In genomic region chr16:82169861-82170845, GRCh38 we compare ENCODE assay signal across 1 cellular context.
TF ChIP-seq lines count a peak whose summit lies in the region.

A gene with protein sequence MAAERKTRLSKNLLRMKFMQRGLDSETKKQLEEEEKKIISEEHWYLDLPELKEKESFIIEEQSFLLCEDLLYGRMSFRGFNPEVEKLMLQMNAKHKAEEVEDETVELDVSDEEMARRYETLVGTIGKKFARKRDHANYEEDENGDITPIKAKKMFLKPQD (minus strand): TSS chr16:82170224. CDS start chr16:82170175, 49 bp downstream.

TF ChIP-seq in HepG2, 621 proteins besides CTCF, POLR2A, EP300 and RAD21 (continued from another document and continues in another):
- TF ChIP-seq ZNF407 (CRISPR knock-in tag; IDR thresholded peaks at IDR 0.05; ENCODE audit: not compliant biosample characterization) (peak; percentile 98), ZNF7 (CRISPR knock-in tag; IDR thresholded peaks at IDR 0.05) (no peak), ELF1 (CRISPR knock-in tag; IDR thresholded peaks at IDR 0.05) (peak; percentile 46), NPAS2 (CRISPR knock-in tag; IDR thresholded peaks at IDR 0.05; ENCODE audit: borderline replicate concordance) (0 out of 2 replicates have a peak, but pooled peaks have one; percentile 69), ZNF772 (CRISPR knock-in tag; IDR thresholded peaks at IDR 0.05) (peak; percentile 64), KLF13 (CRISPR knock-in tag; IDR thresholded peaks at IDR 0.05) (peak; percentile 79; the same call in 1 of the 2 replicates), ZNF441 (CRISPR knock-in tag; IDR thresholded peaks at IDR 0.05; ENCODE audit: borderline replicate concordance) (peak; percentile 13; the same call in 1 of the 2 replicates), ZNF850 (CRISPR knock-in tag; conservative IDR thresholded peaks at IDR 0.05) (peak; percentile 87; the same call in 1 of the 2 replicates), ZNF333 (CRISPR knock-in tag; IDR thresholded peaks at IDR 0.05; ENCODE audit: borderline replicate concordance) (peak; percentile 98), ZNF709 (CRISPR knock-in tag; IDR thresholded peaks at IDR 0.05) (peak; percentile 99), RBFOX2 (IDR thresholded peaks at IDR 0.05; ENCODE audit: low read depth, low read length) (peak; percentile 97), HOXD1 (CRISPR knock-in tag; IDR thresholded peaks at IDR 0.05) (peak; percentile 64), POLR2AphosphoS2 (IDR thresholded peaks at IDR 0.05; ENCODE audit: low read depth, low read length) (no peak), KMT2A (CRISPR knock-in tag; IDR thresholded peaks at IDR 0.05) (peak; percentile 90), CBX1 (IDR thresholded peaks at IDR 0.05; ENCODE audit: low read depth) (peak; percentile 59), SMAD1 (CRISPR knock-in tag; IDR thresholded peaks at IDR 0.05; ENCODE audit: borderline replicate concordance, low read depth) (peak; percentile 96), RFX3 (CRISPR knock-in tag; IDR thresholded peaks at IDR 0.05) (no peak), CENPBD1 (CRISPR knock-in tag; IDR thresholded peaks at IDR 0.05; ENCODE audit: borderline replicate concordance, low read depth) (peak; percentile 70; the same call in 1 of the 2 replicates), ZNF34 (CRISPR knock-in tag; IDR thresholded peaks at IDR 0.05; ENCODE audit: borderline replicate concordance) (peak; percentile 77; the same call in 1 of the 2 replicates), ATF7 (IDR thresholded peaks at IDR 0.05) (no peak), ATF7 (CRISPR knock-in tag; IDR thresholded peaks at IDR 0.05) (no peak; the same call in none of the 2 replicates), ADNP (CRISPR knock-in tag; IDR thresholded peaks at IDR 0.05) (0 out of 2 replicates have a peak, but pooled peaks have one; percentile 8)
- TF ChIP-seq, protein P1, sequence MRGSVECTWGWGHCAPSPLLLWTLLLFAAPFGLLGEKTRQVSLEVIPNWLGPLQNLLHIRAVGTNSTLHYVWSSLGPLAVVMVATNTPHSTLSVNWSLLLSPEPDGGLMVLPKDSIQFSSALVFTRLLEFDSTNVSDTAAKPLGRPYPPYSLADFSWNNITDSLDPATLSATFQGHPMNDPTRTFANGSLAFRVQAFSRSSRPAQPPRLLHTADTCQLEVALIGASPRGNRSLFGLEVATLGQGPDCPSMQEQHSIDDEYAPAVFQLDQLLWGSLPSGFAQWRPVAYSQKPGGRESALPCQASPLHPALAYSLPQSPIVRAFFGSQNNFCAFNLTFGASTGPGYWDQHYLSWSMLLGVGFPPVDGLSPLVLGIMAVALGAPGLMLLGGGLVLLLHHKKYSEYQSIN (CRISPR knock-in tag; IDR thresholded peaks at IDR 0.05; ENCODE audit: borderline replicate concordance), result 0 out of 2 replicates have a peak, but pooled peaks have one; percentile 43
- TF ChIP-seq, protein P2, sequence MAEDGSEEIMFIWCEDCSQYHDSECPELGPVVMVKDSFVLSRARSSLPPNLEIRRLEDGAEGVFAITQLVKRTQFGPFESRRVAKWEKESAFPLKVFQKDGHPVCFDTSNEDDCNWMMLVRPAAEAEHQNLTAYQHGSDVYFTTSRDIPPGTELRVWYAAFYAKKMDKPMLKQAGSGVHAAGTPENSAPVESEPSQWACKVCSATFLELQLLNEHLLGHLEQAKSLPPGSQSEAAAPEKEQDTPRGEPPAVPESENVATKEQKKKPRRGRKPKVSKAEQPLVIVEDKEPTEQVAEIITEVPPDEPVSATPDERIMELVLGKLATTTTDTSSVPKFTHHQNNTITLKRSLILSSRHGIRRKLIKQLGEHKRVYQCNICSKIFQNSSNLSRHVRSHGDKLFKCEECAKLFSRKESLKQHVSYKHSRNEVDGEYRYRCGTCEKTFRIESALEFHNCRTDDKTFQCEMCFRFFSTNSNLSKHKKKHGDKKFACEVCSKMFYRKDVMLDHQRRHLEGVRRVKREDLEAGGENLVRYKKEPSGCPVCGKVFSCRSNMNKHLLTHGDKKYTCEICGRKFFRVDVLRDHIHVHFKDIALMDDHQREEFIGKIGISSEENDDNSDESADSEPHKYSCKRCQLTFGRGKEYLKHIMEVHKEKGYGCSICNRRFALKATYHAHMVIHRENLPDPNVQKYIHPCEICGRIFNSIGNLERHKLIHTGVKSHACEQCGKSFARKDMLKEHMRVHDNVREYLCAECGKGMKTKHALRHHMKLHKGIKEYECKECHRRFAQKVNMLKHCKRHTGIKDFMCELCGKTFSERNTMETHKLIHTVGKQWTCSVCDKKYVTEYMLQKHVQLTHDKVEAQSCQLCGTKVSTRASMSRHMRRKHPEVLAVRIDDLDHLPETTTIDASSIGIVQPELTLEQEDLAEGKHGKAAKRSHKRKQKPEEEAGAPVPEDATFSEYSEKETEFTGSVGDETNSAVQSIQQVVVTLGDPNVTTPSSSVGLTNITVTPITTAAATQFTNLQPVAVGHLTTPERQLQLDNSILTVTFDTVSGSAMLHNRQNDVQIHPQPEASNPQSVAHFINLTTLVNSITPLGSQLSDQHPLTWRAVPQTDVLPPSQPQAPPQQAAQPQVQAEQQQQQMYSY (CRISPR knock-in tag; IDR thresholded peaks at IDR 0.05), result peak; percentile 37; the same call in 1 of the 2 replicates
- TF ChIP-seq, protein P3, sequence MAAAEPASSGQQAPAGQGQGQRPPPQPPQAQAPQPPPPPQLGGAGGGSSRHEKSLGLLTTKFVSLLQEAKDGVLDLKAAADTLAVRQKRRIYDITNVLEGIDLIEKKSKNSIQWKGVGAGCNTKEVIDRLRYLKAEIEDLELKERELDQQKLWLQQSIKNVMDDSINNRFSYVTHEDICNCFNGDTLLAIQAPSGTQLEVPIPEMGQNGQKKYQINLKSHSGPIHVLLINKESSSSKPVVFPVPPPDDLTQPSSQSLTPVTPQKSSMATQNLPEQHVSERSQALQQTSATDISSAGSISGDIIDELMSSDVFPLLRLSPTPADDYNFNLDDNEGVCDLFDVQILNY (CRISPR knock-in tag; conservative IDR thresholded peaks at IDR 0.05), result no peak
- TF ChIP-seq, protein P4, sequence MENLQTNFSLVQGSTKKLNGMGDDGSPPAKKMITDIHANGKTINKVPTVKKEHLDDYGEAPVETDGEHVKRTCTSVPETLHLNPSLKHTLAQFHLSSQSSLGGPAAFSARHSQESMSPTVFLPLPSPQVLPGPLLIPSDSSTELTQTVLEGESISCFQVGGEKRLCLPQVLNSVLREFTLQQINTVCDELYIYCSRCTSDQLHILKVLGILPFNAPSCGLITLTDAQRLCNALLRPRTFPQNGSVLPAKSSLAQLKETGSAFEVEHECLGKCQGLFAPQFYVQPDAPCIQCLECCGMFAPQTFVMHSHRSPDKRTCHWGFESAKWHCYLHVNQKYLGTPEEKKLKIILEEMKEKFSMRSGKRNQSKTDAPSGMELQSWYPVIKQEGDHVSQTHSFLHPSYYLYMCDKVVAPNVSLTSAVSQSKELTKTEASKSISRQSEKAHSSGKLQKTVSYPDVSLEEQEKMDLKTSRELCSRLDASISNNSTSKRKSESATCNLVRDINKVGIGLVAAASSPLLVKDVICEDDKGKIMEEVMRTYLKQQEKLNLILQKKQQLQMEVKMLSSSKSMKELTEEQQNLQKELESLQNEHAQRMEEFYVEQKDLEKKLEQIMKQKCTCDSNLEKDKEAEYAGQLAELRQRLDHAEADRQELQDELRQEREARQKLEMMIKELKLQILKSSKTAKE (CRISPR knock-in tag; IDR thresholded peaks at IDR 0.05; ENCODE audit: borderline replicate concordance), result peak; percentile 69; the same call in 1 of the 2 replicates
- TF ChIP-seq, protein P5, sequence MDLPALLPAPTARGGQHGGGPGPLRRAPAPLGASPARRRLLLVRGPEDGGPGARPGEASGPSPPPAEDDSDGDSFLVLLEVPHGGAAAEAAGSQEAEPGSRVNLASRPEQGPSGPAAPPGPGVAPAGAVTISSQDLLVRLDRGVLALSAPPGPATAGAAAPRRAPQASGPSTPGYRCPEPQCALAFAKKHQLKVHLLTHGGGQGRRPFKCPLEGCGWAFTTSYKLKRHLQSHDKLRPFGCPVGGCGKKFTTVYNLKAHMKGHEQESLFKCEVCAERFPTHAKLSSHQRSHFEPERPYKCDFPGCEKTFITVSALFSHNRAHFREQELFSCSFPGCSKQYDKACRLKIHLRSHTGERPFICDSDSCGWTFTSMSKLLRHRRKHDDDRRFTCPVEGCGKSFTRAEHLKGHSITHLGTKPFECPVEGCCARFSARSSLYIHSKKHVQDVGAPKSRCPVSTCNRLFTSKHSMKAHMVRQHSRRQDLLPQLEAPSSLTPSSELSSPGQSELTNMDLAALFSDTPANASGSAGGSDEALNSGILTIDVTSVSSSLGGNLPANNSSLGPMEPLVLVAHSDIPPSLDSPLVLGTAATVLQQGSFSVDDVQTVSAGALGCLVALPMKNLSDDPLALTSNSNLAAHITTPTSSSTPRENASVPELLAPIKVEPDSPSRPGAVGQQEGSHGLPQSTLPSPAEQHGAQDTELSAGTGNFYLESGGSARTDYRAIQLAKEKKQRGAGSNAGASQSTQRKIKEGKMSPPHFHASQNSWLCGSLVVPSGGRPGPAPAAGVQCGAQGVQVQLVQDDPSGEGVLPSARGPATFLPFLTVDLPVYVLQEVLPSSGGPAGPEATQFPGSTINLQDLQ (CRISPR knock-in tag; IDR thresholded peaks at IDR 0.05), result peak; percentile 83; the same call in 1 of the 2 replicates
- TF ChIP-seq, protein P6, sequence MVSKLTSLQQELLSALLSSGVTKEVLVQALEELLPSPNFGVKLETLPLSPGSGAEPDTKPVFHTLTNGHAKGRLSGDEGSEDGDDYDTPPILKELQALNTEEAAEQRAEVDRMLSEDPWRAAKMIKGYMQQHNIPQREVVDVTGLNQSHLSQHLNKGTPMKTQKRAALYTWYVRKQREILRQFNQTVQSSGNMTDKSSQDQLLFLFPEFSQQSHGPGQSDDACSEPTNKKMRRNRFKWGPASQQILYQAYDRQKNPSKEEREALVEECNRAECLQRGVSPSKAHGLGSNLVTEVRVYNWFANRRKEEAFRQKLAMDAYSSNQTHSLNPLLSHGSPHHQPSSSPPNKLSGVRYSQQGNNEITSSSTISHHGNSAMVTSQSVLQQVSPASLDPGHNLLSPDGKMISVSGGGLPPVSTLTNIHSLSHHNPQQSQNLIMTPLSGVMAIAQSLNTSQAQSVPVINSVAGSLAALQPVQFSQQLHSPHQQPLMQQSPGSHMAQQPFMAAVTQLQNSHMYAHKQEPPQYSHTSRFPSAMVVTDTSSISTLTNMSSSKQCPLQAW (CRISPR knock-in tag; IDR thresholded peaks at IDR 0.05), result peak; percentile 71; the same call in 1 of the 2 replicates
- TF ChIP-seq, protein P7, sequence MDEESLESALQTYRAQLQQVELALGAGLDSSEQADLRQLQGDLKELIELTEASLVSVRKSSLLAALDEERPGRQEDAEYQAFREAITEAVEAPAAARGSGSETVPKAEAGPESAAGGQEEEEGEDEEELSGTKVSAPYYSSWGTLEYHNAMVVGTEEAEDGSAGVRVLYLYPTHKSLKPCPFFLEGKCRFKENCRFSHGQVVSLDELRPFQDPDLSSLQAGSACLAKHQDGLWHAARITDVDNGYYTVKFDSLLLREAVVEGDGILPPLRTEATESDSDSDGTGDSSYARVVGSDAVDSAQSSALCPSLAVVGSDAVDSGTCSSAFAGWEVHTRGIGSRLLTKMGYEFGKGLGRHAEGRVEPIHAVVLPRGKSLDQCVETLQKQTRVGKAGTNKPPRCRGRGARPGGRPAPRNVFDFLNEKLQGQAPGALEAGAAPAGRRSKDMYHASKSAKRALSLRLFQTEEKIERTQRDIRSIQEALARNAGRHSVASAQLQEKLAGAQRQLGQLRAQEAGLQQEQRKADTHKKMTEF (CRISPR knock-in tag; IDR thresholded peaks at IDR 0.05), result peak; percentile 98
